ENCODE assay signal across 18 cellular contexts in the genomic region with DNA sequence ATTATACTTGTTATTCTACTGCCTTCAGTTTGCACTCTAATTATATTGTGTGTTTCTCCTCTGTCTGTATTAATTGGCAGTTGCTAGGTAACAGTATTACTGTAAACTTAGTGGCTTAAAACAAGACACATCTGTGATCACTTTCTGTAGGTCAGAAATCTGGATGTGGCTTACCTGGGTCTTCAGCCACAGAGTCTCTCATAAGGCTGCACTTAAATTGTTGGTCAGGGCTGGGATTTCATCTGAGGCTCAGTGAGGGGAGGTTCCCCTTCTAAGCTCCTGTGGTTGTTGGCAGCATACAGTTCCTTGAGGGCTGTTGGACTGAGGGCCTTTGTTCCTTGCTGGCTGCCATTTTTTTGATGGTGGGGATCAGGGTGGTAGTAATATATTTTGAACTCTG.
DNase-seq lines count a peak whose midpoint lies in the region; ATAC-seq lines count a peak whose summit lies in the region.
"Had no signal": no experiment of that assay in that cellular context is flagged by ENCODE, and none has a peak within 500 bp of the region (broad histone marks: within the 10 kb centered on the region; RNA-seq: fewer than 3 reads in every experiment).

No MANE protein-coding gene starts in this region.

- peak overlapping the region; percentile 64 for H3K27ac ChIP-seq in layer of hippocampus (ENCODE audit: low read depth, low read length)
- H3K27ac ChIP-seq: coronary artery, parathyroid adenoma, thyroid gland had no signal

- DNase-seq in NCI-H748 treated with DMSO at 0.1 percent for 48 hours (lab: John Stamatoyannopoulos, UW) = peak; percentile 86
- DNase-seq in activated T-cell treated with anti-CD3 and anti-CD28 coated beads for 4 hours = no peak
- DNase-seq in stimulated activated naive CD4-positive, alpha-beta T cell treated with Interleukin-2 at 50 U/mL for 16 hours (lab: John Stamatoyannopoulos, UW) = no peak
- no peak for DNase-seq in CD1c-positive myeloid dendritic cell (ENCODE audit: extremely low spot score)
- no peak for DNase-seq in middle frontal gyrus (ENCODE audit: extremely low spot score, low spot score)
- DNase-seq: BE2C, GDM1, H9, Kasumi-1, left ventricle myocardium superior, NCI-H2227 treated with DMSO at 0.1 percent for 48 hours, Right ventricle myocardium superior, thyroid gland had no signal

- ATAC-seq in GM19351 (IDR thresholded peaks at IDR 0.05; ENCODE audit: unreplicated experiment) (peak; percentile 57), HG02973 (IDR thresholded peaks at IDR 0.05; ENCODE audit: unreplicated experiment) (peak; percentile 76)
- ATAC-seq: left ventricle myocardium superior had no signal

- H3K27me3 ChIP-seq in layer of hippocampus (ENCODE audit: control insufficient read depth, insufficient read depth, low read length) = no peaks in the 10 kb centered on the region
- H3K27me3 ChIP-seq: BE2C, thyroid gland had no signal
